In genomic region chr19:52613299-52613906, GRCh38 we compare ENCODE assay signal across 27 cellular contexts.
"Had no signal": no experiment of that assay in that cellular context is flagged by ENCODE, and none has a peak within 500 bp of the region (broad histone marks: within the 10 kb centered on the region; RNA-seq: fewer than 3 reads in every experiment).

No MANE protein-coding gene starts in this region.

- H3K4me3 ChIP-seq: dorsolateral prefrontal cortex, esophagus squamous epithelium, heart right ventricle, left ventricle myocardium inferior, lower lobe of right lung, prostate gland, skin epidermis, thoracic aorta, tibial nerve, upper lobe of left lung had no signal

- H3K9me3 ChIP-seq: prostate gland had no signal

- ATAC-seq: heart right ventricle; left colon; lower lobe of right lung; naive thymus-derived CD8-positive, alpha-beta T cell; right cardiac atrium; stimulated activated naive B cell treated with anti-CD40 and anti-IgM and Interleukin-4, amounts not matched to agents 10 μg/mL and 1 μg/mL and 100 μg/mL, for 72 hours had no signal

- DNase-seq: dorsolateral prefrontal cortex; effector CD4-positive, alpha-beta T cell; erythroblast; esophagus squamous epithelium; foreskin melanocyte; glutamatergic neuron; heart right ventricle; hippocampal formation; left colon; left ventricle myocardium inferior; lower lobe of right lung; naive thymus-derived CD8-positive, alpha-beta T cell; nephron progenitor cell; nucleus accumbens; right cardiac atrium; stimulated activated CD4-positive, alpha-beta T cell treated with anti-CD3 and anti-CD28 coated beads, Interleukin-15, amount 100 ng/mL, for 24 hours; stimulated activated CD4-positive, alpha-beta T cell treated with anti-CD3 and anti-CD28 coated beads, Interleukin-2, amount 100 ng/mL, for 48 hours; stimulated activated naive B cell treated with anti-CD40 and anti-IgM and Interleukin-4, amounts not matched to agents 10 μg/mL and 1 μg/mL and 100 μg/mL, for 72 hours; upper lobe of left lung had no signal

- H3K27me3 ChIP-seq: dorsolateral prefrontal cortex, esophagus squamous epithelium, heart right ventricle, tibial nerve, upper lobe of left lung had no signal

- H3K27me3 Mint-ChIP-seq: naive thymus-derived CD8-positive, alpha-beta T cell; stimulated activated naive B cell treated with anti-CD40 and anti-IgM and Interleukin-4, amounts not matched to agents 10 μg/mL and 1 μg/mL and 100 μg/mL, for 72 hours; stimulated activated naive CD8-positive, alpha-beta T cell treated with anti-CD3 and anti-CD28 coated beads, Interleukin-15, Interleukin-2, amounts not matched to agents 100 ng/mL and 50 ng/mL, for 24 hours had no signal

- H3K27ac ChIP-seq: dorsolateral prefrontal cortex, esophagus squamous epithelium, heart right ventricle, left ventricle myocardium inferior, lower lobe of right lung, prostate gland, skin epidermis, thoracic aorta, tibial nerve, upper lobe of left lung had no signal

- H3K4me1 Mint-ChIP-seq: nephron progenitor cell had no signal

- H3K4me1 ChIP-seq: esophagus squamous epithelium, heart right ventricle, left ventricle myocardium inferior, lower lobe of right lung, prostate gland, tibial nerve, upper lobe of left lung had no signal

- H3K4me3 Mint-ChIP-seq: naive thymus-derived CD8-positive, alpha-beta T cell; nephron progenitor cell; stimulated activated naive B cell treated with anti-CD40 and anti-IgM and Interleukin-4, amounts not matched to agents 10 μg/mL and 1 μg/mL and 100 μg/mL, for 72 hours; stimulated activated naive CD8-positive, alpha-beta T cell treated with anti-CD3 and anti-CD28 coated beads, Interleukin-15, Interleukin-2, amounts not matched to agents 100 ng/mL and 50 ng/mL, for 24 hours had no signal

- H3K27ac Mint-ChIP-seq: naive thymus-derived CD8-positive, alpha-beta T cell; nephron progenitor cell; stimulated activated naive B cell treated with anti-CD40 and anti-IgM and Interleukin-4, amounts not matched to agents 10 μg/mL and 1 μg/mL and 100 μg/mL, for 72 hours; stimulated activated naive CD8-positive, alpha-beta T cell treated with anti-CD3 and anti-CD28 coated beads, Interleukin-15, Interleukin-2, amounts not matched to agents 100 ng/mL and 50 ng/mL, for 24 hours had no signal

- FAIRE-seq: colon, islet of Langerhans, urothelium cell line had no signal
